Comparison of ENCODE assay signal across 15 cellular contexts in genomic region chr13:56561327-56561726, GRCh38.
DNase-seq lines count a peak whose midpoint lies in the region; ATAC-seq and TF ChIP-seq lines count a peak whose summit lies in the region.
"Had no signal": no experiment of that assay in that cellular context is flagged by ENCODE, and none has a peak within 500 bp of the region (broad histone marks: within the 10 kb centered on the region; RNA-seq: fewer than 3 reads in every experiment).

No MANE protein-coding gene starts in this region.

- no peaks in the 10 kb centered on the region for H3K36me3 ChIP-seq in endodermal cell (ENCODE audit: control insufficient read depth, insufficient read depth, low read length)
- H3K36me3 ChIP-seq: SJSA1 had no signal

- H3K4me1 Mint-ChIP-seq in endodermal cell = no peaks in the 10 kb centered on the region
- H3K4me1 Mint-ChIP-seq: activated naive CD8-positive, alpha-beta T cell treated with anti-CD3 and anti-CD28 coated beads for 36 hours; stimulated activated naive CD8-positive, alpha-beta T cell treated with anti-CD3 and anti-CD28 coated beads, Interleukin-15, amount 100 ng/mL, for 72 hours had no signal

- H3K27ac Mint-ChIP-seq in endodermal cell = no peak overlapping the region
- H3K27ac Mint-ChIP-seq: activated naive CD8-positive, alpha-beta T cell treated with anti-CD3 and anti-CD28 coated beads for 36 hours; stimulated activated naive CD8-positive, alpha-beta T cell treated with anti-CD3 and anti-CD28 coated beads, Interleukin-15, amount 100 ng/mL, for 72 hours had no signal

- DNase-seq in CMK (ENCODE audit: low read depth) = peak; percentile 2
- peak; percentile 49 for DNase-seq in NCI-H69 (lab: John Stamatoyannopoulos, UW)
- no peak for DNase-seq in endodermal cell
- no peak for DNase-seq in dermis blood vessel endothelial cell
- DNase-seq in KBM-7 = no peak
- DNase-seq: activated naive CD8-positive, alpha-beta T cell treated with anti-CD3 and anti-CD28 coated beads for 36 hours; C1 segment of cervical spinal cord; caudate nucleus; NCI-H446 treated with DMSO at 0.1 percent for 48 hours; stimulated activated naive CD8-positive, alpha-beta T cell treated with anti-CD3 and anti-CD28 coated beads, Interleukin-15, amount 100 ng/mL, for 72 hours had no signal

- ATAC-seq in GM19455 (IDR thresholded peaks at IDR 0.05; ENCODE audit: unreplicated experiment) = no peak
- ATAC-seq in HG03469 (IDR thresholded peaks at IDR 0.05; ENCODE audit: unreplicated experiment) = no peak
- ATAC-seq: activated CD4-positive, CD25-positive, alpha-beta regulatory T cell treated with anti-CD3 and anti-CD28 coated beads, Interleukin-2, amount 50 U/mL, for 24 hours; stimulated activated naive CD8-positive, alpha-beta T cell treated with anti-CD3 and anti-CD28 coated beads, Interleukin-15, amount 100 ng/mL, for 72 hours had no signal

- H3K4me3 ChIP-seq in endodermal cell (ENCODE audit: low read length) = no peak overlapping the region
- H3K4me3 ChIP-seq: SJSA1 had no signal

- H3K9me3 Mint-ChIP-seq in endodermal cell = no peaks in the 10 kb centered on the region

- no peak overlapping the region for H3K9ac ChIP-seq in endodermal cell (ENCODE audit: extremely low read depth, low read length, poor library complexity, severe bottlenecking)

- TF ChIP-seq CTCF in 22Rv1 (IDR thresholded peaks at IDR 0.05) = peak; percentile 50
- peak; percentile 67 for TF ChIP-seq CTCF in endodermal cell (conservative IDR thresholded peaks at IDR 0.05)

- no peaks in the 10 kb centered on the region for H3K27me3 ChIP-seq in endodermal cell (ENCODE audit: control insufficient read depth, insufficient read depth, low read length, poor library complexity, severe bottlenecking)
- H3K27me3 ChIP-seq: SJSA1 had no signal

- H3K4me1 ChIP-seq in endodermal cell (ENCODE audit: control insufficient read depth, insufficient read depth, low read length) = no peaks in the 10 kb centered on the region
- H3K4me1 ChIP-seq: SJSA1 had no signal

- H3K9me3 ChIP-seq in endodermal cell (ENCODE audit: control insufficient read depth, low read length) = peaks cover 6% of the 10 kb centered on the region
- H3K9me3 ChIP-seq: SJSA1 had no signal

- H3K27me3 Mint-ChIP-seq in endodermal cell (ENCODE audit: insufficient read depth) = no peaks in the 10 kb centered on the region
- H3K27me3 Mint-ChIP-seq: activated naive CD8-positive, alpha-beta T cell treated with anti-CD3 and anti-CD28 coated beads for 36 hours; stimulated activated naive CD8-positive, alpha-beta T cell treated with anti-CD3 and anti-CD28 coated beads, Interleukin-15, amount 100 ng/mL, for 72 hours had no signal

- H3K4me3 Mint-ChIP-seq in endodermal cell = no peak overlapping the region
- H3K4me3 Mint-ChIP-seq: activated naive CD8-positive, alpha-beta T cell treated with anti-CD3 and anti-CD28 coated beads for 36 hours; stimulated activated naive CD8-positive, alpha-beta T cell treated with anti-CD3 and anti-CD28 coated beads, Interleukin-15, amount 100 ng/mL, for 72 hours had no signal

- 100% methylated on average over 1 of the region's 2 CpGs; no CpG with 5 or more reads in 1 of the 2 experiments for WGBS in endodermal cell (ENCODE audit: insufficient coverage in 1 of 2, insufficient read length in 1 of 2), 2 experiments

- H3K27ac ChIP-seq in 22Rv1 = no peak overlapping the region
- no peak overlapping the region for H3K27ac ChIP-seq in endodermal cell (ENCODE audit: low read depth, low read length)
- H3K27ac ChIP-seq: SJSA1 had no signal

- H3K36me3 Mint-ChIP-seq in endodermal cell (ENCODE audit: low read depth) = no peaks in the 10 kb centered on the region
- H3K36me3 Mint-ChIP-seq: activated naive CD8-positive, alpha-beta T cell treated with anti-CD3 and anti-CD28 coated beads for 36 hours had no signal

- in situ Hi-C loops in KBM-7 (cut with MboI; ENCODE audit: low pct_unique_long_range_greater_than_20kb, low sequenced_read_pairs) = no loop called here

Comparison
In these comparisons a context has a peak if more than half of its experiments do, and no peak if none do; other contexts are left out.
1. DNase-seq: peak in CMK (single experiment) and NCI-H69 (single experiment); none in endodermal cell (single experiment), dermis blood vessel endothelial cell (single experiment) and KBM-7 (single experiment).